Comparison of ENCODE assay signal across 14 cellular contexts in the genomic region with DNA sequence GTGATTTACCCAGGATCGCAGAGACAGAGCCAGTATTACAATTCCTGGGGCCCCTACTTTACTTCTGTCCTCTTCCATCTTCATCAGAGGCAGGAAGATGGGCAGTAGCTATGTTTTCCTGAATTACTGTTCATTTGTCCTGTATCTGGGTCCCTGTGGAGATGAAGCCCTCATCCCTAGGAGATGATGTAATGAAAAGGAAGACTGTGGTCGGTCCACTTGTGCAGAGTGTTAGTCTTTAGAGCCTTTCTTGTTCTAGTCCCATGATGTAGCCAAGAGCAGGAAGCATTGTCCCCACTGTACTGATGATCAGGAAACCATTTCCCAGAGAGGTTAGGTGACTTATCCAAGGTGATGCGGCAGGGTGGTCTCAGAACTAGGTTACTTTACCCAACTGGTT. TPM values are rescaled to one million over a fixed set of nuclear protein-coding genes. Genes with fewer than 3 reads are reported as not detected.
A peak's percentile ranks its signal among the peaks of the same experiment; 100 is the strongest.
DNase-seq lines count a peak whose midpoint lies in the region; ATAC-seq and TF ChIP-seq lines count a peak whose summit lies in the region.
"Had no signal": no experiment of that assay in that cellular context is flagged by ENCODE, and none has a peak within 500 bp of the region (broad histone marks: within the 10 kb centered on the region; RNA-seq: fewer than 3 reads in every experiment).

No MANE protein-coding gene starts in this region.

- no peak for TF ChIP-seq POLR2A in vagina (IDR thresholded peaks at IDR 0.05)

- no peak overlapping the region for H4K91ac ChIP-seq in trophoblast cell (ENCODE audit: low read depth, low read length)

- peak; percentile 2 for DNase-seq in left cardiac atrium
- DNase-seq in cardiac septum (ENCODE audit: low spot score), result no peak
- no peak for DNase-seq in fibroblast of lung (ENCODE audit: low read depth in 2 of 2)
- peak in 1 of 2 donors; percentile 25 for DNase-seq in trophoblast cell
- DNase-seq in vagina (ENCODE audit: extremely low spot score in 2 of 2), result no peak
- DNase-seq in dedifferentiated amniotic fluid mesenchymal stem cell (ENCODE audit: extremely low spot score), result no peak
- no peak for DNase-seq in NCI-H446 (lab: John Stamatoyannopoulos, UW)
- DNase-seq: activated B cell treated with CpG ODN at 0.5 μM for 24 hours, NCI-H146, SJCRH30, testis had no signal

- peak overlapping the region; percentile 13 for H3K27ac ChIP-seq in fibroblast of lung (ENCODE audit: insufficient read depth, low read length)
- no peak overlapping the region for H3K27ac ChIP-seq in trophoblast cell (ENCODE audit: low read depth, low read length)
- peak overlapping the region; percentile 91 for H3K27ac ChIP-seq in vagina
- H3K27ac ChIP-seq: SJCRH30, testis had no signal

- no peaks in the 10 kb centered on the region for H3K9me3 ChIP-seq in fibroblast of lung (ENCODE audit: control insufficient read depth, insufficient read depth, low read depth, low read length)
- peaks cover 2% of the 10 kb centered on the region for H3K9me3 ChIP-seq in trophoblast cell (ENCODE audit: insufficient read depth, low read depth, low read length)
- no peaks in the 10 kb centered on the region for H3K9me3 ChIP-seq in vagina
- H3K9me3 ChIP-seq: mucosa of descending colon, SJCRH30, testis had no signal

- peak overlapping the region in 2 of 4 experiments; percentile 53 to 92 for H3K4me3 ChIP-seq in fibroblast of lung (replicated peaks in 1 of 4; ENCODE audit: control extremely low read depth in 1 of 4, insufficient read depth in 1 of 4, low read depth in 3 of 4, low read length in 4 of 4)
- H3K4me3 ChIP-seq in trophoblast cell (ENCODE audit: low read depth, low read length), result no peak overlapping the region
- H3K4me3 ChIP-seq in vagina, result peak overlapping the region; percentile 69 to 86
- H3K4me3 ChIP-seq: mucosa of descending colon, SJCRH30, testis had no signal

- H3K36me3 ChIP-seq in fibroblast of lung (ENCODE audit: control insufficient read depth, insufficient read depth, low read length) (peaks cover 2% of the 10 kb centered on the region), trophoblast cell (ENCODE audit: control insufficient read depth in 1 of 2, insufficient read depth in 2 of 2, low read length in 2 of 2) (peaks cover 11 to 12% of the 10 kb centered on the region in 2 experiments), vagina (no peaks in the 10 kb centered on the region)

- no peak overlapping the region for H3K9ac ChIP-seq in fibroblast of lung (ENCODE audit: insufficient read depth, low read length)
- no peak overlapping the region for H3K9ac ChIP-seq in trophoblast cell (ENCODE audit: low read length)

- peak overlapping the region; percentile 12 for H3K18ac ChIP-seq in trophoblast cell (ENCODE audit: low read length)

- H3K14ac ChIP-seq in trophoblast cell (ENCODE audit: low read length), result no peak overlapping the region

- H4K20me1 ChIP-seq in fibroblast of lung (ENCODE audit: control insufficient read depth, extremely low read depth, insufficient read depth, low read length), result no peaks in the 10 kb centered on the region

- H3K79me2 ChIP-seq in fibroblast of lung (ENCODE audit: control insufficient read depth, insufficient read depth, low read length), result peaks cover 69% of the 10 kb centered on the region
- peaks cover 32% of the 10 kb centered on the region for H3K79me2 ChIP-seq in trophoblast cell (ENCODE audit: control insufficient read depth, insufficient read depth, low read length, poor library complexity)

- H4K8ac ChIP-seq in trophoblast cell (ENCODE audit: low read depth, low read length), result no peak overlapping the region

- H3K4ac ChIP-seq in trophoblast cell (ENCODE audit: low read depth, low read length), result peak overlapping the region; percentile 31

- no CpG with 5 or more reads among the region's 3 CpGs for WGBS in trophoblast cell (ENCODE audit: extremely low coverage, insufficient coverage, insufficient read length)

- H2BK5ac ChIP-seq in trophoblast cell (ENCODE audit: low read depth, low read length, poor library complexity), result no peak overlapping the region

- no peak overlapping the region for H2BK12ac ChIP-seq in trophoblast cell (ENCODE audit: low read length)

- intact Hi-C loops in left cardiac atrium (cut with DNase I), result no loop called here
- intact Hi-C loops in cardiac septum (cut with DNase I), result no loop called here
- intact Hi-C loops in vagina (cut with DNase I), result loop anchor here (10.0 kb wide), 1 partner anchor 552 kb away; the partner anchor contains the start of gene MLF2

- no peak overlapping the region for H4K12ac ChIP-seq in trophoblast cell (ENCODE audit: low read depth, low read length)

- H2BK120ac ChIP-seq in trophoblast cell (ENCODE audit: insufficient read depth, low read length, poor library complexity), result no peak overlapping the region

- H3K27me3 ChIP-seq in fibroblast of lung (ENCODE audit: control insufficient read depth, insufficient read depth, low read length) (no peaks in the 10 kb centered on the region), trophoblast cell (ENCODE audit: insufficient read depth, low read length) (no peaks in the 10 kb centered on the region), vagina (no peaks in the 10 kb centered on the region)
- H3K27me3 ChIP-seq: SJCRH30, testis had no signal

- no peak for TF ChIP-seq CTCF in fibroblast of lung (conservative IDR thresholded peaks at IDR 0.05 in 1 of 2, IDR thresholded peaks at IDR 0.05 in 1 of 2; ENCODE audit: low read depth in 1 of 2, low read length in 2 of 2)
- no peak for TF ChIP-seq CTCF in vagina (IDR thresholded peaks at IDR 0.05)

- H3K23ac ChIP-seq in trophoblast cell (ENCODE audit: low read length), result no peak overlapping the region

- H2AFZ ChIP-seq in fibroblast of lung (ENCODE audit: low read length) (no peak overlapping the region), trophoblast cell (ENCODE audit: insufficient read depth, low read length, poor library complexity) (no peak overlapping the region)

- peak overlapping the region; percentile 83 for H3K4me2 ChIP-seq in fibroblast of lung (ENCODE audit: extremely low read depth, insufficient read depth, low read length)
- no peak overlapping the region for H3K4me2 ChIP-seq in trophoblast cell (ENCODE audit: low read length)

- ATAC-seq in left cardiac atrium (no peak), GM18867 (IDR thresholded peaks at IDR 0.05; ENCODE audit: unreplicated experiment) (no peak)
- ATAC-seq: sciatic nerve had no signal

- H3K79me1 ChIP-seq in trophoblast cell (ENCODE audit: low read length), result peaks cover 29% of the 10 kb centered on the region

- H2AK5ac ChIP-seq in trophoblast cell (ENCODE audit: low read length), result no peak overlapping the region

- peaks cover 8% of the 10 kb centered on the region for H3K4me1 ChIP-seq in fibroblast of lung (ENCODE audit: control insufficient read depth, extremely low read depth, insufficient read depth, low read length)
- H3K4me1 ChIP-seq in trophoblast cell (ENCODE audit: control insufficient read depth in 1 of 2, insufficient read depth in 2 of 2, low read length in 2 of 2), result peaks cover 50 to 58% of the 10 kb centered on the region in 2 experiments
- H3K4me1 ChIP-seq in vagina, result peaks cover 86% of the 10 kb centered on the region

RNA-seq across cellular contexts. Expression of gene CD9, which starts 2.6 kb away (rescaled TPM):
- total RNA-seq in left cardiac atrium (100 to 1,000 TPM in 1 of 2 donors, 10 to 100 TPM in 1; 55.1 to 167 TPM), cardiac septum (70.2 TPM), fibroblast of lung (266 and 856 TPM in 2 replicates), vagina (366 TPM)
- polyA plus RNA-seq in fibroblast of lung, result 520 and 1,081 TPM in 2 replicates
- polyA plus RNA-seq in fibroblast of lung (2012), result 290 and 636 TPM in 2 replicates
- 150 and 262 TPM in 2 replicates for polyA minus RNA-seq in fibroblast of lung (ENCODE audit: low replicate concordance)
- 675 and 739 TPM in 2 replicates for polyA plus RNA-seq in trophoblast cell (2013)
